ENCODE assay signal across 10 cellular contexts in genomic region chr17:45313927-45314760, GRCh38. TPM values are rescaled to one million over a fixed set of nuclear protein-coding genes. Genes with fewer than 3 reads are reported as not detected.
DNase-seq lines count a peak whose midpoint lies in the region; ATAC-seq and TF ChIP-seq lines count a peak whose summit lies in the region.
"Had no signal": no experiment of that assay in that cellular context is flagged by ENCODE, and none has a peak within 500 bp of the region (broad histone marks: within the 10 kb centered on the region; RNA-seq: fewer than 3 reads in every experiment).

No MANE protein-coding gene starts in this region.

- BruUV-seq in PC-9 (replicated peaks; lab: Mats Ljungman, UMichigan) = no TSS peak

- H3K79me2 ChIP-seq in DOHH2 (ENCODE audit: control insufficient read depth, low read length) = peaks cover 71% of the 10 kb centered on the region
- peaks cover 76% of the 10 kb centered on the region for H3K79me2 ChIP-seq in PC-9 (ENCODE audit: low read depth)

- 48 to 68% (median 50%) methylated on average over 7 of the region's 7 CpGs for WGBS in psoas muscle, 3 donors

- H3K27ac ChIP-seq in DOHH2 (ENCODE audit: low read depth, low read length) (peak overlapping the region; percentile 72), PC-9 (peak overlapping the region; percentile 80), psoas muscle (peak overlapping the region; percentile 94), ascending aorta (peak overlapping the region in 1 of 2 donors; percentile 69)

- ATAC-seq in psoas muscle (no peak), GM18868 (IDR thresholded peaks at IDR 0.05; ENCODE audit: unreplicated experiment) (no peak), HG02852 (IDR thresholded peaks at IDR 0.05; ENCODE audit: unreplicated experiment) (no peak)

- POLR2A ChIA-PET in PC-9 (lab: Charles Lee; ENCODE audit: unreplicated experiment) = interaction anchor here (0.6 to 0.7 kb wide), 3 partner anchors 20 to 110 kb away, joined by 3 to 6 read pairs (median 5); no protein-coding TSS in a partner anchor

- H3K9me3 ChIP-seq in DOHH2 (ENCODE audit: control insufficient read depth, insufficient read depth, low read length) (no peaks in the 10 kb centered on the region), PC-9 (ENCODE audit: insufficient read depth, low read depth) (no peaks in the 10 kb centered on the region), psoas muscle (no peaks in the 10 kb centered on the region), ascending aorta (no peaks in the 10 kb centered on the region)

- DNase-seq in PC-9 = no peak
- DNase-seq in epithelial cell of proximal tubule (ENCODE audit: low read depth) = no peak
- DNase-seq in psoas muscle = no peak
- DNase-seq in ascending aorta (ENCODE audit: low spot score in 2 of 2) = no peak
- no peak for DNase-seq in DMS114 treated with DMSO at 0.1 percent for 48 hours (lab: John Stamatoyannopoulos, UW; ENCODE audit: unreplicated experiment)
- DNase-seq: cortex of kidney had no signal

- CTCF ChIA-PET in PC-9 (lab: Charles Lee) = interaction anchor here (0.6 to 1.6 kb wide), 3 partner anchors 21 to 78 kb away, joined by 3 to 5 read pairs (median 4); no protein-coding TSS in a partner anchor

- H3K9me2 ChIP-seq in DOHH2 (replicated peaks; ENCODE audit: control insufficient read depth, low read length) (no peaks in the 10 kb centered on the region), PC-9 (ENCODE audit: insufficient read depth) (no peaks in the 10 kb centered on the region)

- intact Hi-C loops in PC-9 (cut with micrococcal nuclease; ENCODE audit: unreplicated experiment) (loop anchor here (10.0 kb wide), 1 partner anchor 179 kb away; the partner anchor contains the start of genes ACBD4 and PLCD3), psoas muscle (cut with DNase I) (loop anchor here (2.0 to 10.0 kb wide), 2 partner anchors 25 to 49 kb away; partner anchors contain the start of gene SPATA32 (in 1 of the 2)), ascending aorta (cut with DNase I) (no loop called here)

- peak overlapping the region; percentile 97 for H3K4me3 ChIP-seq in DOHH2 (ENCODE audit: low read length)
- H3K4me3 ChIP-seq in PC-9 = peak overlapping the region; percentile 68
- H3K4me3 ChIP-seq in epithelial cell of proximal tubule (ENCODE audit: low read depth, low read length) = peak overlapping the region; percentile 87
- H3K4me3 ChIP-seq in psoas muscle = peak overlapping the region; percentile 93
- H3K4me3 ChIP-seq in ascending aorta = peak overlapping the region in 1 of 2 donors; percentile 80

- H2AFZ ChIP-seq in PC-9 = no peak overlapping the region

- no peaks in the 10 kb centered on the region for H4K20me1 ChIP-seq in DOHH2 (ENCODE audit: control insufficient read depth, insufficient read depth, low read depth, low read length)
- H4K20me1 ChIP-seq in PC-9 (ENCODE audit: insufficient read depth) = peaks cover 44% of the 10 kb centered on the region

- TF ChIP-seq CTCF in DOHH2 (IDR thresholded peaks at IDR 0.05; ENCODE audit: low read depth, low read length, poor library complexity, severe bottlenecking) (no peak), PC-9 (conservative IDR thresholded peaks at IDR 0.05) (no peak), epithelial cell of proximal tubule (conservative IDR thresholded peaks at IDR 0.05; ENCODE audit: low read depth, low read length) (no peak), psoas muscle (IDR thresholded peaks at IDR 0.05) (no peak), ascending aorta (IDR thresholded peaks at IDR 0.05) (no peak)

- H3K4me2 ChIP-seq in DOHH2 (ENCODE audit: low read length) (peak overlapping the region; percentile 81), PC-9 (peak overlapping the region; percentile 81)

- H3K4me1 ChIP-seq in DOHH2 (ENCODE audit: control insufficient read depth, low read length) = peaks cover 71% of the 10 kb centered on the region
- peaks cover 79% of the 10 kb centered on the region for H3K4me1 ChIP-seq in PC-9 (replicated peaks; ENCODE audit: insufficient read depth)
- H3K4me1 ChIP-seq in psoas muscle = peaks cover 67% of the 10 kb centered on the region
- H3K4me1 ChIP-seq in ascending aorta = peaks cover 7 to 61% of the 10 kb centered on the region in 2 donors

- H3F3A ChIP-seq in DOHH2 (ENCODE audit: control insufficient read depth, insufficient read depth) = peaks cover 23% of the 10 kb centered on the region
- peaks cover 75% of the 10 kb centered on the region for H3F3A ChIP-seq in PC-9 (ENCODE audit: insufficient read depth, low read depth)

- H3K36me3 ChIP-seq in DOHH2 (ENCODE audit: control insufficient read depth, low read length) (peaks cover 26% of the 10 kb centered on the region), PC-9 (ENCODE audit: low read depth) (peaks cover 19% of the 10 kb centered on the region), psoas muscle (ENCODE audit: insufficient read depth in 1 of 2, low read depth in 1 of 2) (peaks cover 0 to 1% of the 10 kb centered on the region in 2 donors), ascending aorta (no peaks in the 10 kb centered on the region)

- H3K27me3 ChIP-seq in DOHH2 (ENCODE audit: control insufficient read depth, low read length) (no peaks in the 10 kb centered on the region), PC-9 (ENCODE audit: insufficient read depth, low read depth) (no peaks in the 10 kb centered on the region), psoas muscle (ENCODE audit: insufficient read depth in 3 of 3, low read length in 2 of 3) (no peaks in the 10 kb centered on the region), ascending aorta (no peaks in the 10 kb centered on the region)

RNA-seq across cellular contexts. Expression of gene MAP3K14, which starts 2.7 kb away (rescaled TPM):
- 58.3 and 72.4 TPM in 2 replicates for total RNA-seq in PC-9 (2021)
- total RNA-seq in epithelial cell of proximal tubule = 6.6 and 9.5 TPM in 2 replicates
- 10 to 100 TPM; 21.8 to 53.5 (median 30.1) TPM for total RNA-seq in psoas muscle
- polyA plus RNA-seq in psoas muscle = 10 to 100 TPM; 12.4 to 28.1 (median 24.6) TPM
- total RNA-seq in ascending aorta = 7.7 TPM

RNA-seq across cellular contexts. Expression of gene SPATA32, which starts 52.2 kb away (rescaled TPM):
- total RNA-seq in PC-9 (2021) = 0.35 and 0.48 TPM in 2 replicates
- total RNA-seq in epithelial cell of proximal tubule = not detected in 2 replicates
- total RNA-seq in psoas muscle = under 1 TPM in 1 of 4 donors, not detected in 3; 0.11 TPM
- polyA plus RNA-seq in psoas muscle = not detected
- not detected for total RNA-seq in ascending aorta
- total RNA-seq: SK-MEL-5 had no signal
